In the genomic region with DNA sequence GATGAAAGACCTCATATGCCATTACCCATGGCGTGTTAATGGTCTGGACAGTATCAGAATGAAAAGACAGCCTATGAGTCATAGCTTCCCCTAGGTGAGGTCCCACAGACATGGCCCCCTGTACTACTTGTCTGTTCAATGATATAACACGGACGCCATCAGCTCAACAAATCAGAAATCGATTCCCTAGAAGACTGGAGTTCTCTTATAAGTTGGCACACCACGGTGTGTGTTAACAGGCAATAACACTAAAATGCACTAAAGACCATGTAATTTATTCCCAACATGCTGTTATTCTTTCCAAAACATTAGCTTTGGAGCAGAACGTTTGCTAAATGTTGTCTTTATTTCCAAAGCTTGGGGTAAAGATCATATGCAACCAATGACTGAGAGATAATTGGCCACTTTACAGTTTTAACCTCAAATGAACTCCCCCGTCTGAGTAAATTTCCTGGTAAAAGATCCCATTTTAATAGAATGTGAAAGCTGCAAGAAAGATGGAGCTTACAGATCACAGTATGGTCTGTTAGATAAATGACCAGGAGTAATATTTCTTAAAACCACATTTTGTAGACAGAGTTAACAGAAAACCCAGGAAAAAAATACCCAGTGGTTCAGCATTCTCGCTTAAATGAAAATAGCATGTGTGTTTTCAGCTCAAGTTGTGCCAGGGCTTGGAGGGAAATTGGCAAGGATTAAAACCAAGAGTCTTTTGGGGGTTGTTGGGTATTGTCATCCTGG, we compare ENCODE assay signal across 1 cellular context.
TF ChIP-seq lines count a peak whose summit lies in the region.

No MANE protein-coding gene starts in this region.

TF ChIP-seq in K562, 482 proteins besides CTCF, POLR2A, EP300 and RAD21 (continued from another document and continues in another):
- TF ChIP-seq CREB3L1 (IDR thresholded peaks at IDR 0.05; ENCODE audit: borderline replicate concordance, low read depth) (peak; percentile 70; the same call in 1 of the 2 replicates), STAG1 (CRISPR knock-in tag; IDR thresholded peaks at IDR 0.05; ENCODE audit: borderline replicate concordance) (no peak), RBM15 (IDR thresholded peaks at IDR 0.05; ENCODE audit: insufficient read depth, low read length) (no peak), ZNF165 (CRISPR knock-in tag; IDR thresholded peaks at IDR 0.05; ENCODE audit: borderline replicate concordance) (no peak), SRF (CRISPR knock-in tag; IDR thresholded peaks at IDR 0.05) (no peak), CEBPG (CRISPR knock-in tag; IDR thresholded peaks at IDR 0.05) (no peak), CEBPG (tag; conservative IDR thresholded peaks at IDR 0.05 in 1 of 2, IDR thresholded peaks at IDR 0.05 in 1 of 2) (no peak; a peak in 1 of 4 replicates), RFX1 (IDR thresholded peaks at IDR 0.05) (no peak), SRSF3 (IDR thresholded peaks at IDR 0.05; ENCODE audit: insufficient read depth, low read length) (no peak), NCOA4 (IDR thresholded peaks at IDR 0.05; ENCODE audit: partially characterized antibody) (peak; percentile 63), EZH2 (IDR thresholded peaks at IDR 0.05; ENCODE audit: borderline replicate concordance, low read depth, low read length) (no peak), ZNF140 (CRISPR knock-in tag; IDR thresholded peaks at IDR 0.05) (no peak), DMBX1 (CRISPR knock-in tag; IDR thresholded peaks at IDR 0.05; ENCODE audit: borderline replicate concordance) (0 out of 2 replicates have a peak, but pooled peaks have one; percentile 21), KLF16 (IDR thresholded peaks at IDR 0.05) (peak; percentile 94), TSC22D4 (tag; IDR thresholded peaks at IDR 0.05) (no peak), ZNF668 (CRISPR knock-in tag; IDR thresholded peaks at IDR 0.05) (no peak), CBFA2T3 (IDR thresholded peaks at IDR 0.05) (peak; percentile 95), LEF1 (IDR thresholded peaks at IDR 0.05) (peak; percentile 99), MBD2 (IDR thresholded peaks at IDR 0.05; ENCODE audit: borderline replicate concordance, low read depth) (peak; percentile 68), NCOA2 (IDR thresholded peaks at IDR 0.05; ENCODE audit: partially characterized antibody in 2 of 2) (peak; percentile 91 to 95), TBP (optimal IDR thresholded peaks at IDR 0.05; ENCODE audit: low read depth, low read length) (peak; percentile 7), TAL1 (IDR thresholded peaks at IDR 0.05) (peak; percentile 98), BRF1 (IDR thresholded peaks at IDR 0.05; ENCODE audit: borderline replicate concordance, extremely low read depth, insufficient read length) (no peak), THRA (IDR thresholded peaks at IDR 0.05) (peak; percentile 91), ZNF431 (CRISPR knock-in tag; IDR thresholded peaks at IDR 0.05) (no peak), NUFIP1 (IDR thresholded peaks at IDR 0.05; ENCODE audit: partially characterized antibody) (peak; percentile 2), NR1H2 (CRISPR knock-in tag; IDR thresholded peaks at IDR 0.05) (peak; percentile 37; the same call in 1 of the 2 replicates), EHMT2 (IDR thresholded peaks at IDR 0.05) (peak; percentile 28; the same call in 1 of the 2 replicates), FOXP1 (CRISPR knock-in tag; IDR thresholded peaks at IDR 0.05) (no peak), HDAC2 (IDR thresholded peaks at IDR 0.05) (peak; percentile 87), HDAC3 (IDR thresholded peaks at IDR 0.05; ENCODE audit: borderline replicate concordance, partially characterized antibody) (peak; percentile 98), ZMIZ1 (IDR thresholded peaks at IDR 0.05; ENCODE audit: low read depth in 2 of 2, low read length in 2 of 2) (peak in 1 of 2 experiments; percentile 81; a peak in 2 of 4 replicates), MAFF (IDR thresholded peaks at IDR 0.05; ENCODE audit: low read length) (peak; percentile 43; the same call in 1 of the 2 replicates), KLF6 (CRISPR knock-in tag; IDR thresholded peaks at IDR 0.05; ENCODE audit: borderline replicate concordance) (0 out of 2 replicates have a peak, but pooled peaks have one; percentile 3), SOX6 (IDR thresholded peaks at IDR 0.05) (peak; percentile 88), MYC (IDR thresholded peaks at IDR 0.05; ENCODE audit: low read depth, low read length) (0 out of 2 replicates have a peak, but pooled peaks have one; percentile 26), MYC (CRISPR knock-in tag; IDR thresholded peaks at IDR 0.05; ENCODE audit: borderline replicate concordance, low read depth) (no peak), L3MBTL2 (IDR thresholded peaks at IDR 0.05) (peak; percentile 7; the same call in 1 of the 2 replicates), RBM34 (IDR thresholded peaks at IDR 0.05; ENCODE audit: borderline replicate concordance, insufficient read depth, low read length) (no peak), ZBTB17 (CRISPR knock-in tag; IDR thresholded peaks at IDR 0.05) (no peak), FOXK2 (conservative IDR thresholded peaks at IDR 0.05 in 1 of 2, IDR thresholded peaks at IDR 0.05 in 1 of 2; ENCODE audit: low read depth in 2 of 2) (peak in 1 of 2 experiments; percentile 49; a peak in 2 of 4 replicates), MTA3 (IDR thresholded peaks at IDR 0.05; ENCODE audit: borderline replicate concordance) (peak; percentile 58; the same call in 1 of the 2 replicates), ATF7 (IDR thresholded peaks at IDR 0.05) (peak; percentile 64; the same call in 1 of the 2 replicates), MAZ (CRISPR knock-in tag; conservative IDR thresholded peaks at IDR 0.05 in 1 of 2, IDR thresholded peaks at IDR 0.05 in 1 of 2) (no peak; a peak in 1 of 4 replicates), HEY1 (CRISPR knock-in tag; IDR thresholded peaks at IDR 0.05; ENCODE audit: borderline replicate concordance) (no peak), HDAC1 (IDR thresholded peaks at IDR 0.05) (peak in 1 of 2 experiments; percentile 73; a peak in 1 of 4 replicates), PTBP1 (IDR thresholded peaks at IDR 0.05; ENCODE audit: low read depth, low read length) (no peak)
- TF ChIP-seq, protein P1, sequence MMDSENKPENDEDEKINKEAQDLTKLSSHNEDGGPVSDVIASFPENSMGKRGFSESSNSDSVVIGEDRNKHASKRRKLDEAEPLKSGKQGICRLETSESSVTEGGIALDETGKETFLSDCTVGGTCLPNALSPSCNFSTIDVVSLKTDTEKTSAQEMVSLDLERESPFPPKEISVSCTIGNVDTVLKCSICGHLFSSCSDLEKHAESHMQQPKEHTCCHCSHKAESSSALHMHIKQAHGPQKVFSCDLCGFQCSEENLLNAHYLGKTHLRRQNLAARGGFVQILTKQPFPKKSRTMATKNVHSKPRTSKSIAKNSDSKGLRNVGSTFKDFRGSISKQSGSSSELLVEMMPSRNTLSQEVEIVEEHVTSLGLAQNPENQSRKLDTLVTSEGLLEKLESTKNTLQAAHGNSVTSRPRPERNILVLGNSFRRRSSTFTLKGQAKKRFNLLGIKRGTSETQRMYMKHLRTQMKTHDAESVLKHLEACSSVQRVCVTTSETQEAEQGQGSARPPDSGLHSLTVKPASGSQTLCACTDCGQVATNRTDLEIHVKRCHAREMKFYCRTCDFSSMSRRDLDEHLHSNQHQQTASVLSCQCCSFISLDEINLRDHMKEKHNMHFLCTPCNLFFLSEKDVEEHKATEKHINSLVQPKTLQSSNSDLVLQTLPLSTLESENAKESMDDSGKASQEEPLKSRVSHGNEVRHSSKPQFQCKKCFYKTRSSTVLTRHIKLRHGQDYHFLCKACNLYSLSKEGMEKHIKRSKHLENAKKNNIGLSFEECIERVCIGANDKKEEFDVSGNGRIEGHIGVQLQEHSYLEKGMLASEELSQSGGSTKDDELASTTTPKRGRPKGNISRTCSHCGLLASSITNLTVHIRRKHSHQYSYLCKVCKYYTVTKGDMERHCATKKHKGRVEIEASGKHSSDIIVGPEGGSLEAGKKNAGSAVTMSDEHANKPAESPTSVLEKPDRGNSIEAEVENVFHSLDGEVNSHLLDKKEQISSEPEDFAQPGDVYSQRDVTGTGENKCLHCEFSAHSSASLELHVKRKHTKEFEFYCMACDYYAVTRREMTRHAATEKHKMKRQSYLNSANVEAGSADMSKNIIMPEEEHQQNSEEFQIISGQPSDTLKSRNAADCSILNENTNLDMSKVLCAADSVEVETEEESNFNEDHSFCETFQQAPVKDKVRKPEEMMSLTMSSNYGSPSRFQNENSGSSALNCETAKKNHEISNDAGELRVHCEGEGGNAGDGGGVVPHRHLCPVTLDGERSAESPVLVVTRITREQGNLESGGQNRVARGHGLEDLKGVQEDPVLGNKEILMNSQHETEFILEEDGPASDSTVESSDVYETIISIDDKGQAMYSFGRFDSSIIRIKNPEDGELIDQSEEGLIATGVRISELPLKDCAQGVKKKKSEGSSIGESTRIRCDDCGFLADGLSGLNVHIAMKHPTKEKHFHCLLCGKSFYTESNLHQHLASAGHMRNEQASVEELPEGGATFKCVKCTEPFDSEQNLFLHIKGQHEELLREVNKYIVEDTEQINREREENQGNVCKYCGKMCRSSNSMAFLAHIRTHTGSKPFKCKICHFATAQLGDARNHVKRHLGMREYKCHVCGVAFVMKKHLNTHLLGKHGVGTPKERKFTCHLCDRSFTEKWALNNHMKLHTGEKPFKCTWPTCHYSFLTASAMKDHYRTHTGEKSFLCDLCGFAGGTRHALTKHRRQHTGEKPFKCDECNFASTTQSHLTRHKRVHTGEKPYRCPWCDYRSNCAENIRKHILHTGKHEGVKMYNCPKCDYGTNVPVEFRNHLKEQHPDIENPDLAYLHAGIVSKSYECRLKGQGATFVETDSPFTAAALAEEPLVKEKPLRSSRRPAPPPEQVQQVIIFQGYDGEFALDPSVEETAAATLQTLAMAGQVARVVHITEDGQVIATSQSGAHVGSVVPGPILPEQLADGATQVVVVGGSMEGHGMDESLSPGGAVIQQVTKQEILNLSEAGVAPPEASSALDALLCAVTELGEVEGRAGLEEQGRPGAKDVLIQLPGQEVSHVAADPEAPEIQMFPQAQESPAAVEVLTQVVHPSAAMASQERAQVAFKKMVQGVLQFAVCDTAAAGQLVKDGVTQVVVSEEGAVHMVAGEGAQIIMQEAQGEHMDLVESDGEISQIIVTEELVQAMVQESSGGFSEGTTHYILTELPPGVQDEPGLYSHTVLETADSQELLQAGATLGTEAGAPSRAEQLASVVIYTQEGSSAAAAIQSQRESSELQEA (IDR thresholded peaks at IDR 0.05; ENCODE audit: low read depth) = no peak
- TF ChIP-seq, protein P2, sequence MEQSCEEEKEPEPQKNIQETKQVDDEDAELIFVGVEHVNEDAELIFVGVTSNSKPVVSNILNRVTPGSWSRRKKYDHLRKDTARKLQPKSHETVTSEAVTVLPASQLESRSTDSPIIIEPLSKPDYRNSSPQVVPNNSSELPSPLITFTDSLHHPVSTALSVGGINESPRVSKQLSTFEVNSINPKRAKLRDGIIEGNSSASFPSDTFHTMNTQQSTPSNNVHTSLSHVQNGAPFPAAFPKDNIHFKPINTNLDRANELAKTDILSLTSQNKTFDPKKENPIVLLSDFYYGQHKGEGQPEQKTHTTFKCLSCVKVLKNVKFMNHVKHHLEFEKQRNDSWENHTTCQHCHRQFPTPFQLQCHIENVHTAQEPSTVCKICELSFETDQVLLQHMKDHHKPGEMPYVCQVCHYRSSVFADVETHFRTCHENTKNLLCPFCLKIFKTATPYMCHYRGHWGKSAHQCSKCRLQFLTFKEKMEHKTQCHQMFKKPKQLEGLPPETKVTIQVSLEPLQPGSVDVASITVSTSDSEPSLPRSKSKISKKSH (CRISPR knock-in tag; IDR thresholded peaks at IDR 0.05) = no peak
- TF ChIP-seq, protein P3, sequence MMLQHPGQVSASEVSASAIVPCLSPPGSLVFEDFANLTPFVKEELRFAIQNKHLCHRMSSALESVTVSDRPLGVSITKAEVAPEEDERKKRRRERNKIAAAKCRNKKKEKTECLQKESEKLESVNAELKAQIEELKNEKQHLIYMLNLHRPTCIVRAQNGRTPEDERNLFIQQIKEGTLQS (IDR thresholded peaks at IDR 0.05) = peak; percentile 89
- TF ChIP-seq, protein P3 (CRISPR knock-in tag; conservative IDR thresholded peaks at IDR 0.05) = no peak
